Comparison of ENCODE assay signal across 19 cellular contexts in the genomic region with DNA sequence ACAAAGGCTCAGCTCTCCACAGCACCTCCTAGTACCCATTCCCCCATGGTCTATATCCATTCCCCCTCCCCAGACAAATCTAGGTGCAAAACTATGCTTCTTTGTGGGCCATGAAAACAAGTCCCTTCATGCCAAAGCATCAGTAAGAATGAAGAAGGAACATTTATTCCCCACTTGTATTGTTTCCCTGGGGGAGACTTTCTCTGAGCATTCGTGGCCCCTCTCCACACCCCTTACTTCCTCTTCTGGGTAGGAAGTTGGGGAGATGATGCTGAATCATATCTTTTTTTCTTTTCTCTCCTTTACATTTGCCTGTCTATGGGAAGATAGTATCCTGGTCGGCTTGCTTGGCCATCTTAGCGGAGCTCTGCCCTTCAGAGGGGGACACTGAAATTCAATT.
DNase-seq lines count a peak whose midpoint lies in the region; ATAC-seq and TF ChIP-seq lines count a peak whose summit lies in the region.
"Had no signal": no experiment of that assay in that cellular context is flagged by ENCODE, and none has a peak within 500 bp of the region (broad histone marks: within the 10 kb centered on the region; RNA-seq: fewer than 3 reads in every experiment).

No MANE protein-coding gene starts in this region.

- no peaks in the 10 kb centered on the region for H4K20me1 ChIP-seq in HCT116 (ENCODE audit: insufficient read depth)
- no peaks in the 10 kb centered on the region for H4K20me1 ChIP-seq in Karpas-422 (ENCODE audit: insufficient read depth, low read depth, low read length)
- H4K20me1 ChIP-seq in SK-N-SH (ENCODE audit: insufficient read depth): no peaks in the 10 kb centered on the region

- no TSS peak for BruUV-seq in HCT116 (replicated peaks; lab: Mats Ljungman, UMichigan)

- DNase-seq in HCT116 (ENCODE audit: low read depth, low spot score) (peak; percentile 75), Karpas-422 (peak; percentile 62), OCI-M1 (lab: John Stamatoyannopoulos, UW) (peak; percentile 78), islet precursor cell (peak; percentile 16), SK-N-SH (no peak)
- no peak for DNase-seq in activated CD4-positive, alpha-beta T cell treated with anti-CD3 and anti-CD28 coated beads, Interleukin-2, amount 50 U/mL, for 48 hours
- DNase-seq in central memory CD4-positive, alpha-beta T cell: no peak
- DNase-seq: DND-41; GM23248; HCEC 1CT; IMR-90; NCI-H1092 treated with DMSO at 0.1 percent for 48 hours; NCI-H146; NCI-H2081 treated with DMSO at 0.1 percent for 48 hours; NK-92 treated with Interleukin-12 subunit alpha and Interleukin-12 subunit beta, amount 100 ng/mL, for 24 hours; SHP77 had no signal

- H3K9ac ChIP-seq in HCT116 (ENCODE audit: low read length): peak overlapping the region; percentile 54
- H3K9ac ChIP-seq in Karpas-422 (ENCODE audit: low read length): no peak overlapping the region
- no peak overlapping the region for H3K9ac ChIP-seq in SK-N-SH
- H3K9ac ChIP-seq: GM23248 had no signal

- H3K27ac ChIP-seq in HCT116 (ENCODE audit: low read depth, low read length): peak overlapping the region; percentile 56; the same call in 1 of the 2 replicates
- H3K27ac ChIP-seq in Karpas-422 (ENCODE audit: low read length): no peak overlapping the region
- H3K27ac ChIP-seq in SK-N-SH (ENCODE audit: low read depth in 2 of 2, low read length in 1 of 2): no peak overlapping the region
- H3K27ac ChIP-seq: GM23248, HL-60 had no signal

- no peaks in the 10 kb centered on the region for H3F3A ChIP-seq in SK-N-SH (replicated peaks; ENCODE audit: insufficient read depth)

- H3K9me2 ChIP-seq in HCT116 (ENCODE audit: insufficient read depth) (no peaks in the 10 kb centered on the region), Karpas-422 (replicated peaks; ENCODE audit: insufficient read depth, low read length) (no peaks in the 10 kb centered on the region), SK-N-SH (no peaks in the 10 kb centered on the region)

- intact Hi-C loops in HCT116 (cut with micrococcal nuclease): no loop called here

- ATAC-seq in HCT116 (peak; percentile 66), HG03095 (IDR thresholded peaks at IDR 0.05; ENCODE audit: unreplicated experiment) (no peak)
- ATAC-seq: SK-N-SH treated with all-trans-retinoic acid at 6 μM for 48 hours had no signal

- RAD21 ChIA-PET in HCT116 (lab: Charles Lee; ENCODE audit: low non-redundant PET in 1 of 2, low total read pairs in 2 of 2, uncharacterized antibody in 2 of 2, unreplicated experiment in 2 of 2): no interaction called here

- H3K4me3 ChIP-seq in HCT116 (replicated peaks in 1 of 2; ENCODE audit: low read depth in 1 of 2, low read length in 2 of 2) (peak overlapping the region; percentile 48 to 64), Karpas-422 (ENCODE audit: low read length) (no peak overlapping the region), SK-N-SH (ENCODE audit: low read depth in 2 of 2, low read length in 1 of 2) (no peak overlapping the region)
- H3K4me3 ChIP-seq: GM23248 had no signal

- CTCF ChIA-PET in HCT116 (lab: Charles Lee) (interaction anchor here (1.4 kb wide), 1 partner anchor 20 kb away, joined by 3 read pairs; no protein-coding TSS in a partner anchor), SK-N-SH (lab: Yijun Ruan, JAX) (interaction anchor here (1.3 to 2.9 kb wide), 3 partner anchors 11 to 246 kb away, joined by 3 to 9 read pairs (median 3); partner anchors contain the start of gene NSG2)

- H2AFZ ChIP-seq in HCT116 (ENCODE audit: low read depth, low read length, poor library complexity, severe bottlenecking) (peak overlapping the region; percentile 91), Karpas-422 (ENCODE audit: low read length) (peak overlapping the region; percentile 74; the same call in 1 of the 2 replicates), SK-N-SH (ENCODE audit: low read depth) (no peak overlapping the region)
- H2AFZ ChIP-seq: GM23248 had no signal

- no peaks in the 10 kb centered on the region for H3K27me3 ChIP-seq in HCT116 (ENCODE audit: insufficient read depth, low read length)
- no peaks in the 10 kb centered on the region for H3K27me3 ChIP-seq in Karpas-422 (ENCODE audit: low read length)
- no peaks in the 10 kb centered on the region for H3K27me3 ChIP-seq in SK-N-SH (ENCODE audit: insufficient read depth)

- POLR2A ChIA-PET in HCT116 (lab: Charles Lee): no interaction called here
- POLR2A ChIA-PET in SK-N-SH (lab: Yijun Ruan, JAX): no interaction called here

- peak overlapping the region; percentile 82 for H3K4me2 ChIP-seq in HCT116 (ENCODE audit: low read length)
- H3K4me2 ChIP-seq in Karpas-422 (ENCODE audit: low read depth, low read length, poor library complexity, severe bottlenecking): peak overlapping the region; percentile 19
- H3K4me2 ChIP-seq in SK-N-SH: no peak overlapping the region

- H3K36me3 ChIP-seq in HCT116 (ENCODE audit: control insufficient read depth in 1 of 2, insufficient read depth in 2 of 2, low read length in 2 of 2): no peaks in the 10 kb centered on the region
- no peaks in the 10 kb centered on the region for H3K36me3 ChIP-seq in Karpas-422 (ENCODE audit: insufficient read depth, low read length)
- no peaks in the 10 kb centered on the region for H3K36me3 ChIP-seq in SK-N-SH (replicated peaks in 1 of 2; ENCODE audit: control insufficient read depth in 1 of 2, insufficient read depth in 2 of 2, low read length in 1 of 2)

- TF ChIP-seq CTCF in HCT116 (IDR thresholded peaks at IDR 0.05 in 2 of 3, conservative IDR thresholded peaks at IDR 0.05 in 1 of 3; ENCODE audit: borderline replicate concordance in 1 of 3, insufficient read depth in 1 of 3, low read depth in 2 of 3, low read length in 2 of 3) (no peak), SK-N-SH (IDR thresholded peaks at IDR 0.05) (no peak)

- H3K9me3 ChIP-seq in HCT116 (ENCODE audit: control insufficient read depth in 1 of 2, insufficient read depth in 1 of 2, low read depth in 1 of 2, low read length in 2 of 2): no peaks in the 10 kb centered on the region
- H3K9me3 ChIP-seq in Karpas-422 (ENCODE audit: low read length): no peaks in the 10 kb centered on the region
- peaks cover 3% of the 10 kb centered on the region; the same call in 1 of the 2 replicates for H3K9me3 ChIP-seq in SK-N-SH

- TF ChIP-seq EP300 in SK-N-SH (IDR thresholded peaks at IDR 0.05; ENCODE audit: borderline replicate concordance in 1 of 2, low read depth in 1 of 2, low read length in 1 of 2): no peak

- TF ChIP-seq POLR2A in HCT116 (IDR thresholded peaks at IDR 0.05; ENCODE audit: borderline replicate concordance, extremely low read depth, insufficient read depth, insufficient read length): no peak

- 49% methylated on average over 3 of the region's 3 CpGs for WGBS in SK-N-SH (ENCODE audit: low lambda C conversion rate)

- TF ChIP-seq RAD21 in HCT116 (IDR thresholded peaks at IDR 0.05; ENCODE audit: low read depth) (no peak), SK-N-SH (IDR thresholded peaks at IDR 0.05; ENCODE audit: low read length) (no peak)

- H3K4me1 ChIP-seq in HCT116 (ENCODE audit: control insufficient read depth in 1 of 2, insufficient read depth in 2 of 2, low read length in 2 of 2) (peaks cover 8 to 11% of the 10 kb centered on the region in 2 experiments; a peak in 2 of 4 replicates), Karpas-422 (ENCODE audit: low read length) (no peaks in the 10 kb centered on the region), SK-N-SH (ENCODE audit: control insufficient read depth in 1 of 2, insufficient read depth in 2 of 2, low read depth in 1 of 2, low read length in 1 of 2) (no peaks in the 10 kb centered on the region)

- H3K79me2 ChIP-seq in HCT116 (ENCODE audit: insufficient read depth, low read length) (no peaks in the 10 kb centered on the region), Karpas-422 (ENCODE audit: low read length) (no peaks in the 10 kb centered on the region), SK-N-SH (ENCODE audit: insufficient read depth) (no peaks in the 10 kb centered on the region)

TF ChIP-seq in HCT116, 20 proteins besides CTCF, POLR2A, EP300 and RAD21 (continues in another document):
- TF ChIP-seq POLR2AphosphoS5 (IDR thresholded peaks at IDR 0.05; ENCODE audit: low read depth, low read length): peak; percentile 37; the same call in 1 of the 2 replicates
- peak; percentile 37 for TF ChIP-seq YY1 (IDR thresholded peaks at IDR 0.05; ENCODE audit: extremely low read depth, insufficient replicate concordance, low read depth, low read length)
- peak; percentile 66; the same call in 1 of the 2 replicates for TF ChIP-seq CBX3 (IDR thresholded peaks at IDR 0.05; ENCODE audit: low read depth)
- TF ChIP-seq EGR1 (IDR thresholded peaks at IDR 0.05; ENCODE audit: low read depth): no peak
- peak; percentile 50 for TF ChIP-seq SP1 (IDR thresholded peaks at IDR 0.05; ENCODE audit: low read depth)

TF ChIP-seq in SK-N-SH, 30 proteins besides CTCF, POLR2A, EP300 and RAD21:
- TF ChIP-seq TAF1 (IDR thresholded peaks at IDR 0.05; ENCODE audit: borderline replicate concordance, low read depth, low read length) (no peak), ELF1 (IDR thresholded peaks at IDR 0.05) (no peak), FOSL2 (IDR thresholded peaks at IDR 0.05; ENCODE audit: borderline replicate concordance, low read depth) (no peak), SMC3 (IDR thresholded peaks at IDR 0.05; ENCODE audit: low read depth, low read length) (no peak), POLR2AphosphoS5 (IDR thresholded peaks at IDR 0.05; ENCODE audit: low read depth, low read length) (no peak), RCOR1 (IDR thresholded peaks at IDR 0.05; ENCODE audit: low read length) (no peak), FOXM1 (IDR thresholded peaks at IDR 0.05; ENCODE audit: low read depth) (no peak), MXI1 (IDR thresholded peaks at IDR 0.05; ENCODE audit: low read depth, low read length) (no peak), FOXJ3 (CRISPR knock-in tag; IDR thresholded peaks at IDR 0.05) (no peak), RXRA (IDR thresholded peaks at IDR 0.05; ENCODE audit: borderline replicate concordance, low read depth) (no peak), IRF3 (IDR thresholded peaks at IDR 0.05; ENCODE audit: low read depth, low read length) (no peak), TEAD4 (IDR thresholded peaks at IDR 0.05; ENCODE audit: borderline replicate concordance, insufficient read depth) (no peak)

Comparison
In these comparisons a context has a peak if more than half of its experiments do, and no peak if none do; other contexts are left out.
1. DNase-seq: peak in HCT116 (single experiment), Karpas-422 (single experiment), OCI-M1 (single experiment) and islet precursor cell (single experiment); none in activated CD4-positive, alpha-beta T cell treated with anti-CD3 and anti-CD28 coated beads, Interleukin-2, amount 50 U/mL, for 48 hours (0 of 2), central memory CD4-positive, alpha-beta T cell (single experiment) and SK-N-SH (single experiment).
2. H3K4me3 ChIP-seq: peak in HCT116 (2 of 2); none in Karpas-422 (single experiment) and SK-N-SH (0 of 2).
3. Of the 11 proteins assayed by ChIP-seq in both SK-N-SH and HCT116: peak only in SK-N-SH: none; only in HCT116: ELF1, POLR2AphosphoS5 and YY1; in both: none; in neither: 8.